1 cellular context compared by ENCODE assay signal in the genomic region with DNA sequence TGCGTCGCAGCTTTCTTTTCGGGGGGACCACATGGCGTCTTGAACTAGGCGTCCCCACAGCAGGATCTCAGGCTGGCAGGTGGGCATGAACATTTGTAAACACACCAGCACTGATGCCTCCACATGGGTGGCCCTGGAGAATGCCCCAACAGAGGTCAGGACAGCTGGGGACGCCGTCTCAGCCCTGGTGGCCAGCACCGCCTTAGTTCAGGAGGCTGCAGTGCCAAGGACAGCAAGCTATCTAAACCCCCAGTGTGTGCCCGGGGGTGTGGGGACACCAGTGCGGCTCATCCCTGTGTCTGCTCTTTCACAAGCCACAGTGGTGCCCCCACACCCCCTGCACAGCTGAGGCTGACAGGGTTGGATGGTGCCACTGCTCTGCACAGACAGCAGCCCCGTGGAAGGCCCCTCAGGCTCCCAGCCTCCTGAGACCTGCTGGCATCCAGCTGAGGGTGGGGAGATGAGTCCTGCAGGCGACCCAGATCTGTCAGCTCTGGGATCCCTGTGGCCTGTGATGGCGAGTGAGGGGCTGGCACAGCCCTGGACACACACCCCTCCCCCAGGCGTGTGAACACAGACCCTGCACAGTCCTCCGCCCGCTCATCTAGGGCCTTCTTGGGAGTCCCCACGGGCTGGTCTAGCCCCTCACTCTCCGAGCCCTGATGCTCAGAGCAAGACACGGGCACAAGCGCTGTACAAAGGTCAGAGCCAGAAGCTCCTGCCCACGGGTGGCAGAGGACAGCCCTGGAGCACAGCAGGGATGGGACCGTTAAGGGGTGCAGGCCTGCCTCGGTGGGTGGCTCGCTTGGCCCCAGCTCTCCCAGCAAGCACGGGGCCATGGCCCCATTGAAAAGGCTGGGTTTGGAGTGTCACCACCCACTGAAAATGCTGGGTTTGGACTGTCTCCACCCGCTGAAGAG.
A peak's percentile ranks its signal among the peaks of the same experiment; 100 is the strongest.
TF ChIP-seq lines count a peak whose summit lies in the region.

No MANE protein-coding gene starts in this region.

TF ChIP-seq in GM12878, 131 proteins besides CTCF, POLR2A, EP300 and RAD21:
- TF ChIP-seq PML (IDR thresholded peaks at IDR 0.05; ENCODE audit: low read length) (0 out of 2 replicates have a peak, but pooled peaks have one; percentile 28), EZH2 (IDR thresholded peaks at IDR 0.05; ENCODE audit: borderline replicate concordance, control insufficient read depth, low read depth, low read length) (no peak)
TF ChIP-seq in GM12878: peak in this region for 1.
